8 cellular contexts compared by ENCODE assay signal in the genomic region with DNA sequence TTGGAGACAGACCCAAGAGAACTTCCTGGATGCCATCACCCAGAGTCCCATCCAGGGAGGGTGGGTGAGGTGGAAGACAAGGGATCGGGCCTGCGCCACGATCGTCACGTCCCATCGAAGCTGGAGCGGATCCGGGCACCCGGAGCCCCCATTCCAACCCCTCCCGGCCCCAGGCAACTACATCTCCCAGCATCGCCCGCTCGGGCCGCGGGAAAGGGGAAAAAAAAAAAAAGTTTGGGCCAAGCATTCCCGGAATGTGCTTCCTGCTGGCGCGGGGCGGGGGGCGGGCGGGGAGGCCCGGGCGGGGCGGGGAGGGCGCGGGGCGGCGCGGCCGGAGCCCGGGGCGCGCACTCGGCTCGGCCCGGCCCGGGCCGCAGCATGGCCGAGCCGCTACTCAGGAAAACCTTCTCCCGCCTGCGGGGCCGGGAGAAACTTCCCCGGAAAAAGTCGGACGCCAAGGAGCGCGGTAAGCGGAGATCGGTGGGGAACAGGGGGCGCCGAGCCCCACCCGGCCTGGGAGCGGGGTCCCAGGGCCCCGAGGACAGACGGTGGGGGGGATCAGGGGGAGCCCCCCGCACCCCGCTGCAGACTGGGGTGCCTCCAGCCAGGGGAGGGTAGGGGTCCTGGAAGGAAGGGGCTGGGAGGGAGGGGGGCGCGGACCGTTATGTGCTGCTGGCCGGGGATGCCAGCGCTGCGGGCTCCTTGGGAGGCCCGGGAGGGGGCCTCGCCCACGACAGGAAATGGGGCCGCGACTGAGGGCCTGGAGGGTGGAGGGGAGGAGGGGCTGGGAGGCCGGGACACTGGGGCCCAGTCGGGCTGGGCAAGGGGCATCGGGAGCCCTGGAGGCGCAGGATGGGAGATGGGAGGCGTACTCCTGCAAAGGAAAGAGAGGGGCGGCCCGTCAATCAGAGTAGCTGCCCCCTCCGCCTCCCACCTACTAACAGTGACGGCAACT. TPM values are rescaled to one million over a fixed set of nuclear protein-coding genes. Genes with fewer than 3 reads are reported as not detected.
DNase-seq lines count a peak whose midpoint lies in the region; ATAC-seq, FAIRE-seq and TF ChIP-seq lines count a peak whose summit lies in the region.

A gene with protein sequence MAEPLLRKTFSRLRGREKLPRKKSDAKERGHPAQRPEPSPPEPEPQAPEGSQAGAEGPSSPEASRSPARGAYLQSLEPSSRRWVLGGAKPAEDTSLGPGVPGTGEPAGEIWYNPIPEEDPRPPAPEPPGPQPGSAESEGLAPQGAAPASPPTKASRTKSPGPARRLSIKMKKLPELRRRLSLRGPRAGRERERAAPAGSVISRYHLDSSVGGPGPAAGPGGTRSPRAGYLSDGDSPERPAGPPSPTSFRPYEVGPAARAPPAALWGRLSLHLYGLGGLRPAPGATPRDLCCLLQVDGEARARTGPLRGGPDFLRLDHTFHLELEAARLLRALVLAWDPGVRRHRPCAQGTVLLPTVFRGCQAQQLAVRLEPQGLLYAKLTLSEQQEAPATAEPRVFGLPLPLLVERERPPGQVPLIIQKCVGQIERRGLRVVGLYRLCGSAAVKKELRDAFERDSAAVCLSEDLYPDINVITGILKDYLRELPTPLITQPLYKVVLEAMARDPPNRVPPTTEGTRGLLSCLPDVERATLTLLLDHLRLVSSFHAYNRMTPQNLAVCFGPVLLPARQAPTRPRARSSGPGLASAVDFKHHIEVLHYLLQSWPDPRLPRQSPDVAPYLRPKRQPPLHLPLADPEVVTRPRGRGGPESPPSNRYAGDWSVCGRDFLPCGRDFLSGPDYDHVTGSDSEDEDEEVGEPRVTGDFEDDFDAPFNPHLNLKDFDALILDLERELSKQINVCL (plus strand): TSS at position 346 of the 955 bp plus-strand sequence. CDS start 33 bp downstream, at position 379.

- no peak within 1 kb of the TSS for H3K23ac ChIP-seq in H1 (ENCODE audit: insufficient read length)
- no peak within 1 kb of the TSS for H3K23ac ChIP-seq in mesendoderm (ENCODE audit: low read length)

- 5% methylated on average over 9 of the region's 78 CpGs; no CpG with 5 or more reads in 1 of the 2 experiments for WGBS in H1 (ENCODE audit: extremely low coverage in 1 of 2, insufficient coverage in 1 of 2, insufficient read length in 1 of 2, insufficient replicate concordance in 2 of 2, low coverage in 1 of 2, low lambda C conversion rate in 2 of 2, missing lambda C conversion rate in 1 of 2), 2 experiments
- no CpG with 5 or more reads among the region's 78 CpGs for WGBS in mesendoderm (ENCODE audit: extremely low coverage, insufficient coverage, low lambda C conversion rate)

- peak within 1 kb of the TSS; percentile 84 for H2BK12ac ChIP-seq in H1 (ENCODE audit: low read depth, low read length)

- H3K36me3 Mint-ChIP-seq in Calu3 (ENCODE audit: insufficient read depth, unreplicated experiment), result peaks cover 5% of the 10 kb centered on the region

- H2BK120ac ChIP-seq in H1 (replicated peaks; ENCODE audit: low read depth, low read length) (peak within 1 kb of the TSS; percentile 45), mesendoderm (ENCODE audit: low read depth, low read length) (peak within 1 kb of the TSS; percentile 98)

- TF ChIP-seq CTCF in Calu3 (IDR thresholded peaks at IDR 0.05; ENCODE audit: unreplicated experiment), result no peak
- TF ChIP-seq CTCF in H1 (IDR thresholded peaks at IDR 0.05; ENCODE audit: control extremely low read depth in 1 of 3, insufficient read depth in 1 of 3, low read depth in 1 of 3, low read length in 3 of 3), result no peak

- no peak within 1 kb of the TSS for H2BK20ac ChIP-seq in H1 (ENCODE audit: low read length)

- DNase-seq in Calu3, result peak; percentile 42
- DNase-seq in SJCRH30, result peak; percentile 83 to 84
- DNase-seq in H1 (ENCODE audit: low read depth in 1 of 2, low spot score in 2 of 2), result peak in 1 of 2 experiments; percentile 83
- peak; percentile 88 for DNase-seq in mesendoderm
- DNase-seq in stimulated activated naive CD4-positive, alpha-beta T cell treated with Interleukin-2 at 50 U/mL for 16 hours (lab: John Stamatoyannopoulos, UW), result no peak
- DNase-seq in NCI-H774 (lab: John Stamatoyannopoulos, UW), result no peak

- H3K79me1 ChIP-seq in H1 (ENCODE audit: low read depth, low read length) (no peaks in the 10 kb centered on the region; the same call in 1 of the 2 replicates), mesendoderm (ENCODE audit: low read length) (peaks cover 6% of the 10 kb centered on the region)

- H4K8ac ChIP-seq in H1 (ENCODE audit: extremely low read depth, insufficient read depth, low read length) (peak within 1 kb of the TSS; percentile 92), mesendoderm (ENCODE audit: low read depth, low read length) (peak within 1 kb of the TSS; percentile 94)

- H3K14ac ChIP-seq in H1 (ENCODE audit: insufficient read length), result peak within 1 kb of the TSS; percentile 13

- H3K56ac ChIP-seq in H1 (replicated peaks; ENCODE audit: insufficient read length, low read depth, low read length) (peak within 1 kb of the TSS; percentile 89), mesendoderm (ENCODE audit: low read length) (peak within 1 kb of the TSS; percentile 93)

- peaks cover 5% of the 10 kb centered on the region for H3K9me3 Mint-ChIP-seq in Calu3 (ENCODE audit: low read depth, unreplicated experiment)

- BruUV-seq in Calu3 (replicated peaks; lab: Mats Ljungman, UMichigan), result no TSS peak

- H4K20me1 ChIP-seq in H1 (replicated peaks in 1 of 2; ENCODE audit: control insufficient read depth in 1 of 2, insufficient read depth in 2 of 2, low read length in 2 of 2), result peaks cover 0 to 2% of the 10 kb centered on the region in 2 experiments

- H3K9ac ChIP-seq in H1 (replicated peaks in 1 of 4; ENCODE audit: extremely low read depth in 1 of 4, low read depth in 3 of 4, low read length in 3 of 4) (peak within 1 kb of the TSS; percentile 52 to 84 (median 74)), mesendoderm (ENCODE audit: low read length) (peak within 1 kb of the TSS; percentile 82), stomach smooth muscle (ENCODE audit: low read length in 2 of 2) (peak within 1 kb of the TSS; percentile 81 to 88)

- peak within 1 kb of the TSS; percentile 98 for H3K4me3 ChIP-seq in SJCRH30
- peak within 1 kb of the TSS; percentile 59 to 96 (median 66) for H3K4me3 ChIP-seq in H1 (ENCODE audit: extremely low read depth in 1 of 4, insufficient read depth in 2 of 4, low read depth in 3 of 4, low read length in 4 of 4)
- peak within 1 kb of the TSS; percentile 67 for H3K4me3 ChIP-seq in mesendoderm (ENCODE audit: low read length)
- peak within 1 kb of the TSS; percentile 78 to 81 for H3K4me3 ChIP-seq in stomach smooth muscle (ENCODE audit: low read length in 2 of 2)

- H2AK5ac ChIP-seq in H1 (ENCODE audit: low read depth, low read length) (peak within 1 kb of the TSS; percentile 86; the same call in 1 of the 2 replicates), mesendoderm (ENCODE audit: low read length) (peak within 1 kb of the TSS; percentile 83)

- H3K27ac ChIP-seq in SJCRH30 (peak within 1 kb of the TSS; percentile 87), H1 (ENCODE audit: low read depth, low read length) (peak within 1 kb of the TSS; percentile 75), mesendoderm (ENCODE audit: low read depth, low read length) (peak within 1 kb of the TSS; percentile 74), stomach smooth muscle (ENCODE audit: low read length) (peak within 1 kb of the TSS; percentile 84)

- H3K4me2 ChIP-seq in H1 (ENCODE audit: insufficient read depth in 1 of 2, low read depth in 2 of 2, low read length in 2 of 2) (peak within 1 kb of the TSS; percentile 82 to 89), mesendoderm (ENCODE audit: low read length) (peak within 1 kb of the TSS; percentile 69)

- no peaks in the 10 kb centered on the region for H3K27me3 Mint-ChIP-seq in Calu3 (ENCODE audit: unreplicated experiment)

- no peaks in the 10 kb centered on the region for H3K27me3 ChIP-seq in SJCRH30
- H3K27me3 ChIP-seq in H1 (replicated peaks in 1 of 4; ENCODE audit: control insufficient read depth in 3 of 4, extremely low read depth in 1 of 4, insufficient read depth in 3 of 4, low read length in 3 of 4), result no peaks in the 10 kb centered on the region
- no peaks in the 10 kb centered on the region for H3K27me3 ChIP-seq in mesendoderm (ENCODE audit: insufficient read depth, low read length, poor library complexity)
- no peaks in the 10 kb centered on the region for H3K27me3 ChIP-seq in stomach smooth muscle (ENCODE audit: control insufficient read depth in 1 of 2, insufficient read depth in 2 of 2, low read length in 2 of 2)

- H3K4ac ChIP-seq in H1 (replicated peaks; ENCODE audit: insufficient read length, low read depth, low read length) (peak within 1 kb of the TSS; percentile 71), mesendoderm (ENCODE audit: low read depth, low read length) (peak within 1 kb of the TSS; percentile 99)

- peak within 1 kb of the TSS; percentile 70 for H3K4me3 Mint-ChIP-seq in Calu3 (ENCODE audit: low read depth, unreplicated experiment)

- no peak for ATAC-seq in GM21360 (IDR thresholded peaks at IDR 0.05; ENCODE audit: unreplicated experiment)

- H2BK15ac ChIP-seq in H1 (ENCODE audit: low read length), result peak within 1 kb of the TSS; percentile 61; the same call in 1 of the 2 replicates
- H2BK15ac ChIP-seq in mesendoderm (replicated peaks; ENCODE audit: low read depth), result peak within 1 kb of the TSS; percentile 20

- CTCF ChIA-PET in Calu3 (lab: Charles Lee), result interaction anchor here (0.6 kb wide), 1 partner anchor 104 kb away, joined by 3 read pairs; no protein-coding TSS in a partner anchor
- CTCF ChIA-PET in H1 (lab: Charles Lee; ENCODE audit: partially characterized antibody), result interaction anchor here (0.7 to 8.0 kb wide), 9 partner anchors 13 to 759 kb away, joined by 3 to 120 read pairs (median 4); no protein-coding TSS in a partner anchor

- H3K27ac Mint-ChIP-seq in Calu3 (ENCODE audit: unreplicated experiment), result peak within 1 kb of the TSS; percentile 30

- peaks cover 7% of the 10 kb centered on the region; the same call in 1 of the 2 replicates for H3K9me3 ChIP-seq in SJCRH30 (replicated peaks)
- peaks cover 4 to 15% of the 10 kb centered on the region in 2 experiments; a peak in 3 of 4 replicates for H3K9me3 ChIP-seq in H1 (ENCODE audit: insufficient read depth in 2 of 2, low read depth in 1 of 2, low read length in 1 of 2)
- H3K9me3 ChIP-seq in stomach smooth muscle (ENCODE audit: control insufficient read depth in 2 of 2, low read length in 2 of 2), result peaks cover 10 to 12% of the 10 kb centered on the region in 2 donors

- no peak for TF ChIP-seq RAD21 in H1 (IDR thresholded peaks at IDR 0.05 in 1 of 2, conservative IDR thresholded peaks at IDR 0.05 in 1 of 2; ENCODE audit: low read depth in 2 of 2, low read length in 2 of 2)

- H3K4me1 ChIP-seq in SJCRH30 (no peaks in the 10 kb centered on the region), H1 (replicated peaks in 1 of 4; ENCODE audit: control insufficient read depth in 3 of 4, insufficient read depth in 4 of 4, low read length in 3 of 4) (peaks cover 4 to 10% (median 6%) of the 10 kb centered on the region in 4 experiments), mesendoderm (ENCODE audit: control insufficient read depth, low read depth, low read length) (peaks cover 4% of the 10 kb centered on the region), stomach smooth muscle (ENCODE audit: control insufficient read depth, insufficient read depth, low read length) (peaks cover 17% of the 10 kb centered on the region)

- intact Hi-C loops in Calu3 (cut with micrococcal nuclease; ENCODE audit: unreplicated experiment), result no loop called here

- FAIRE-seq in H1 (lab: Jason Lieb, UNC), result no peak

- peak within 1 kb of the TSS; percentile 99 for H4K91ac ChIP-seq in H1 (replicated peaks; ENCODE audit: insufficient read length, low read length)

- H2BK5ac ChIP-seq in H1 (ENCODE audit: low read depth, low read length) (peak within 1 kb of the TSS; percentile 93), mesendoderm (ENCODE audit: low read length) (peak within 1 kb of the TSS; percentile 65)

- H3K4me1 Mint-ChIP-seq in Calu3 (ENCODE audit: low read depth, unreplicated experiment), result peaks cover 8% of the 10 kb centered on the region

- peak within 1 kb of the TSS; percentile 72; the same call in 1 of the 2 replicates for H2AFZ ChIP-seq in H1 (ENCODE audit: low read length)

- H3K23me2 ChIP-seq in H1 (ENCODE audit: low read depth, low read length), result peaks cover 13% of the 10 kb centered on the region

- no peak for TF ChIP-seq EP300 in H1 (IDR thresholded peaks at IDR 0.05; ENCODE audit: borderline replicate concordance in 1 of 2, low read depth in 2 of 2, low read length in 2 of 2)

- TF ChIP-seq POLR2A in H1 (IDR thresholded peaks at IDR 0.05; ENCODE audit: control extremely low read depth in 1 of 2, low read depth in 2 of 2, low read length in 2 of 2), result peak; percentile 56 to 61; a peak in 2 of 3 replicates

- POLR2A ChIA-PET in H1 (lab: Charles Lee; ENCODE audit: partially characterized antibody), result interaction anchor here (1.1 to 6.0 kb wide), 8 partner anchors 8 to 312 kb away, joined by 3 to 52 read pairs (median 5); partner anchors contain the start of gene BRD4

- H3K36me3 ChIP-seq in SJCRH30 (peaks cover 30% of the 10 kb centered on the region), H1 (ENCODE audit: control insufficient read depth in 2 of 4, insufficient read depth in 4 of 4, low read length in 3 of 4) (peaks cover 5 to 33% (median 17%) of the 10 kb centered on the region in 4 experiments; a peak in 7 of 8 replicates), mesendoderm (ENCODE audit: control insufficient read depth, insufficient read depth, low read length) (peaks cover 1% of the 10 kb centered on the region), stomach smooth muscle (ENCODE audit: control insufficient read depth in 2 of 2, insufficient read depth in 2 of 2, low read length in 2 of 2) (peaks cover 8 to 17% of the 10 kb centered on the region in 2 donors)

- H3K18ac ChIP-seq in H1 (ENCODE audit: extremely low read depth, low read length) (peak within 1 kb of the TSS; percentile 98), mesendoderm (ENCODE audit: low read length) (peak within 1 kb of the TSS; percentile 99)

- H3K79me2 ChIP-seq in H1 (ENCODE audit: control insufficient read depth in 1 of 2, insufficient read depth in 2 of 2, low read length in 2 of 2), result peaks cover 0 to 11% of the 10 kb centered on the region in 2 experiments; a peak in 2 of 4 replicates
- H3K79me2 ChIP-seq in mesendoderm (ENCODE audit: control insufficient read depth, insufficient read depth, low read length), result no peaks in the 10 kb centered on the region

- H4K5ac ChIP-seq in H1 (ENCODE audit: insufficient read length, low read depth, low read length) (peak within 1 kb of the TSS; percentile 98), mesendoderm (ENCODE audit: low read length) (peak within 1 kb of the TSS; percentile 78)

RNA-seq across cellular contexts. Expression of the gene that starts here (rescaled TPM):
- 2.1 and 2.6 TPM in 2 replicates for total RNA-seq in Calu3 (2022)
- 37.7 and 38.3 TPM in 2 replicates for total RNA-seq in SJCRH30 (2014; rRNA removed; shearing (Covaris generic))
- 16.8 and 17.7 TPM in 2 replicates for total RNA-seq in H1 (2021; fragmentation: NEBNext Ultra II Directional; extraction: Animal tissue kit (Norgen Biotek cat#: 25700))
- 12.0 and 16.1 TPM in 2 replicates for polyA plus RNA-seq in H1 (2011; rRNA removed)
- polyA plus RNA-seq in H1 (2011; cell fraction: cytosol; rRNA removed), result 11.1 TPM
- polyA plus RNA-seq in H1 (2011; cell fraction: nucleus; rRNA removed), result 38.2 TPM
- polyA plus RNA-seq in H1 (2012, experiment 1 of 2), result 7.5 to 11.4 TPM (median 10.6 TPM) in 4 replicates
- 9.2 TPM for polyA plus RNA-seq in H1 (2012, experiment 2 of 2)
- polyA plus RNA-seq in H1 (2013, experiment 1 of 2), result 8.5 TPM
- polyA plus RNA-seq in H1 (2013, experiment 2 of 2), result 8.7 TPM
- 5.5 and 7.4 TPM in 2 replicates for polyA minus RNA-seq in H1 (2011; rRNA and poly(A)+ RNA removed)
- polyA minus RNA-seq in H1 (2011; cell fraction: cytosol; rRNA and poly(A)+ RNA removed), result 11.4 TPM
- 15.4 TPM for polyA minus RNA-seq in H1 (2011; cell fraction: nucleus; rRNA and poly(A)+ RNA removed)
- 9.7 TPM for polyA plus RNA-seq in mesendoderm (2013, experiment 1 of 2)
- 9.9 TPM for polyA plus RNA-seq in mesendoderm (2013, experiment 2 of 2)

Comparison
In these comparisons a context has a peak if more than half of its experiments do, and no peak if none do; other contexts are left out.
1. DNase-seq: peak in Calu3 (single experiment), SJCRH30 (2 of 2) and mesendoderm (single experiment); none in stimulated activated naive CD4-positive, alpha-beta T cell treated with Interleukin-2 at 50 U/mL for 16 hours (single experiment) and NCI-H774 (single experiment).
2. Peak in every context shown above with its lines, with median percentiles within 50 percentile points of each other: H3K27ac ChIP-seq, H3K4me3 ChIP-seq and H3K9ac ChIP-seq.